14 cellular contexts compared by ENCODE assay signal in the genomic region with DNA sequence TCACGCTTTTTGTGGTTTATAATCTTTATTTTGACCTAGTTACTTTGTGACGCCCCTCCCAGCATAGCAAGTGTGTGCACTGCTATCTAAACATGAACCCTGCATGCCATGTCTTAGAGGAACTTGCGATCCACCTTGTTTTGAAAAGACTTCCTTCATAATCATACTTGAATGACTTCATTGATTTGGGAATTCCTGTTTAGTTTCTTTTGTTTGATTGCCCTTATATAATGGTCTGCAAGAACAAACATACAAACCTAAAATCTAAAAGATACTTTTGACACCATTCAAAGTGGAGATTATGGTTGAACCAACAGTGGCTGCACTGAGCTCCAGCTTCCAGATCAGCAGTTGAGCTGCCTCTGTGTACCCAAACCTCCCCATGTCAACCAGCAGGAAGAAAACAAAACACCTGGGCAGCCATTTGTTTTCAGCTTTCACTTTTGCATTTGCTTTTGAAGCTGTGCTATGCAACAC.
DNase-seq lines count a peak whose midpoint lies in the region; ATAC-seq and TF ChIP-seq lines count a peak whose summit lies in the region.
"Had no signal": no experiment of that assay in that cellular context is flagged by ENCODE, and none has a peak within 500 bp of the region (broad histone marks: within the 10 kb centered on the region; RNA-seq: fewer than 3 reads in every experiment).

No MANE protein-coding gene starts in this region.

- H3K4me1 ChIP-seq in DND-41 (ENCODE audit: insufficient read depth, low read length) (peaks cover 55% of the 10 kb centered on the region), adrenal gland (replicated peaks in 1 of 2) (no peaks in the 10 kb centered on the region)
- H3K4me1 ChIP-seq: Caco-2 had no signal

- peak overlapping the region; percentile 64 to 93 (median 90) for H3K27ac Mint-ChIP-seq in IgD-negative memory B cell
- peak overlapping the region; percentile 98 for H3K27ac Mint-ChIP-seq in activated naive CD8-positive, alpha-beta T cell treated with anti-CD3 and anti-CD28 coated beads, Interleukin-2, amount 10 ng/mL, durations not matched to agents 7 days and 5 days
- peak overlapping the region in 9 of 10 donors; percentile 96 to 100 (median 98) for H3K27ac Mint-ChIP-seq in naive thymus-derived CD8-positive, alpha-beta T cell

- peak; percentile 52 for ATAC-seq in DND-41 (ENCODE audit: insufficient read depth, low read depth)
- peak; percentile 23 for ATAC-seq in activated naive CD8-positive, alpha-beta T cell treated with anti-CD3 and anti-CD28 coated beads, Interleukin-2, amount 10 ng/mL, durations not matched to agents 7 days and 5 days (ENCODE audit: low read depth)
- ATAC-seq in naive thymus-derived CD8-positive, alpha-beta T cell, result peak; percentile 52 to 68

- no peaks in the 10 kb centered on the region for H3K79me2 ChIP-seq in DND-41 (ENCODE audit: insufficient read depth, low read length)

- no peak overlapping the region for H3K4me3 ChIP-seq in DND-41 (ENCODE audit: low read depth in 1 of 2, low read length in 2 of 2)
- H3K4me3 ChIP-seq in adrenal gland, result no peak overlapping the region

- H3K9me3 ChIP-seq in DND-41 (ENCODE audit: insufficient read depth, low read length, severe bottlenecking) (no peaks in the 10 kb centered on the region), adrenal gland (replicated peaks in 1 of 3) (no peaks in the 10 kb centered on the region)
- H3K9me3 ChIP-seq: Caco-2 had no signal

- no peak for TF ChIP-seq POLR2A in adrenal gland (IDR thresholded peaks at IDR 0.05)

- peak overlapping the region; percentile 48 for H2AFZ ChIP-seq in DND-41 (ENCODE audit: low read depth, low read length)

- H3K4me1 Mint-ChIP-seq in IgD-negative memory B cell, result peaks cover 63 to 83% (median 63%) of the 10 kb centered on the region in 3 donors
- peaks cover 93% of the 10 kb centered on the region for H3K4me1 Mint-ChIP-seq in activated naive CD8-positive, alpha-beta T cell treated with anti-CD3 and anti-CD28 coated beads, Interleukin-2, amount 10 ng/mL, durations not matched to agents 7 days and 5 days
- peaks cover 50 to 100% (median 100%) of the 10 kb centered on the region in 4 donors for H3K4me1 Mint-ChIP-seq in naive thymus-derived CD8-positive, alpha-beta T cell

- 0 out of 2 replicates have a peak overlapping the region, but pooled peaks have one; percentile 1 for H3K9ac ChIP-seq in DND-41 (ENCODE audit: low read depth, low read length)

- no peaks in the 10 kb centered on the region for H4K20me1 ChIP-seq in DND-41 (ENCODE audit: insufficient read depth, low read length)

- WGBS in adrenal gland, 4 donors, result 72 to 85% (median 77%) methylated on average over 3 of the region's 3 CpGs

- DNase-seq in DND-41 (peak; percentile 45), NCI-H82 treated with DMSO at 0.1 percent for 48 hours (lab: John Stamatoyannopoulos, UW; ENCODE audit: unreplicated experiment) (no peak), EL (no peak), adrenal gland (no peak)
- DNase-seq in activated naive CD8-positive, alpha-beta T cell treated with anti-CD3 and anti-CD28 coated beads, Interleukin-2, amount 10 ng/mL, durations not matched to agents 7 days and 5 days, result no peak
- peak in 7 of 10 donors; percentile 39 to 83 (median 73) for DNase-seq in naive thymus-derived CD8-positive, alpha-beta T cell
- DNase-seq: anterior cingulate cortex, Caco-2, GOT3, NCI-H1105 treated with DMSO at 0.1 percent for 48 hours, NCI-H510A treated with DMSO at 0.1 percent for 48 hours, posterior cingulate gyrus, SHP77 treated with DMSO at 0.1 percent for 48 hours had no signal

- peak overlapping the region; percentile 43 for H3K4me2 ChIP-seq in DND-41 (ENCODE audit: insufficient read depth, low read length)

- intact Hi-C loops in adrenal gland (cut with DNase I), result no loop called here

- POLR2A ChIA-PET in activated naive CD8-positive, alpha-beta T cell treated with anti-CD3 and anti-CD28 coated beads, Interleukin-2, amount 10 ng/mL, durations not matched to agents 7 days and 5 days (lab: Charles Lee), result interaction anchor here (0.6 to 13.8 kb wide), 8 partner anchors 9 to 334 kb away, joined by 3 to 996 read pairs (median 3); no protein-coding TSS in a partner anchor
- POLR2A ChIA-PET in naive thymus-derived CD8-positive, alpha-beta T cell (lab: Charles Lee), result interaction anchor here (0.6 to 24.2 kb wide), 9 partner anchors 9 to 62 kb away, joined by 3 to 970 read pairs (median 5); no protein-coding TSS in a partner anchor

- H3K27ac ChIP-seq in DND-41 (ENCODE audit: low read length), result peak overlapping the region; percentile 46
- H3K27ac ChIP-seq in adrenal gland, result no peak overlapping the region

- TF ChIP-seq CTCF in DND-41 (IDR thresholded peaks at IDR 0.05; ENCODE audit: borderline replicate concordance, extremely low read depth, low read length, poor library complexity, severe bottlenecking) (no peak), adrenal gland (IDR thresholded peaks at IDR 0.05) (no peak)

- no peaks in the 10 kb centered on the region for H3K36me3 Mint-ChIP-seq in IgD-negative memory B cell
- no peaks in the 10 kb centered on the region for H3K36me3 Mint-ChIP-seq in activated naive CD8-positive, alpha-beta T cell treated with anti-CD3 and anti-CD28 coated beads, Interleukin-2, amount 10 ng/mL, durations not matched to agents 7 days and 5 days
- no peaks in the 10 kb centered on the region for H3K36me3 Mint-ChIP-seq in naive thymus-derived CD8-positive, alpha-beta T cell

- H3K27me3 Mint-ChIP-seq in IgD-negative memory B cell, result peaks cover 5% of the 10 kb centered on the region
- no peaks in the 10 kb centered on the region for H3K27me3 Mint-ChIP-seq in activated naive CD8-positive, alpha-beta T cell treated with anti-CD3 and anti-CD28 coated beads, Interleukin-2, amount 10 ng/mL, durations not matched to agents 7 days and 5 days
- no peaks in the 10 kb centered on the region for H3K27me3 Mint-ChIP-seq in naive thymus-derived CD8-positive, alpha-beta T cell

- H3K9me3 Mint-ChIP-seq in IgD-negative memory B cell, result no peaks in the 10 kb centered on the region
- no peaks in the 10 kb centered on the region for H3K9me3 Mint-ChIP-seq in activated naive CD8-positive, alpha-beta T cell treated with anti-CD3 and anti-CD28 coated beads, Interleukin-2, amount 10 ng/mL, durations not matched to agents 7 days and 5 days
- no peaks in the 10 kb centered on the region for H3K9me3 Mint-ChIP-seq in naive thymus-derived CD8-positive, alpha-beta T cell

- H3K36me3 ChIP-seq in DND-41 (ENCODE audit: insufficient read depth, low read length), result no peaks in the 10 kb centered on the region
- H3K36me3 ChIP-seq in adrenal gland (replicated peaks in 1 of 2), result no peaks in the 10 kb centered on the region

- no peaks in the 10 kb centered on the region for H3K27me3 ChIP-seq in DND-41 (ENCODE audit: insufficient read depth, low read length, poor library complexity)
- no peaks in the 10 kb centered on the region for H3K27me3 ChIP-seq in adrenal gland

- peak overlapping the region; percentile 30 to 90 (median 47) for H3K4me3 Mint-ChIP-seq in IgD-negative memory B cell
- peak overlapping the region; percentile 91 for H3K4me3 Mint-ChIP-seq in activated naive CD8-positive, alpha-beta T cell treated with anti-CD3 and anti-CD28 coated beads, Interleukin-2, amount 10 ng/mL, durations not matched to agents 7 days and 5 days
- H3K4me3 Mint-ChIP-seq in naive thymus-derived CD8-positive, alpha-beta T cell, result peak overlapping the region; percentile 64 to 88 (median 83)

Comparison
In these comparisons a context has a peak if more than half of its experiments do, and no peak if none do; other contexts are left out.
1. DNase-seq: peak in DND-41 (single experiment) and naive thymus-derived CD8-positive, alpha-beta T cell (7 of 10); none in activated naive CD8-positive, alpha-beta T cell treated with anti-CD3 and anti-CD28 coated beads, Interleukin-2, amount 10 ng/mL, durations not matched to agents 7 days and 5 days (single experiment), NCI-H82 treated with DMSO at 0.1 percent for 48 hours (single experiment), EL (single experiment) and adrenal gland (0 of 7).
2. Peak in every context shown above with its lines, with median percentiles within 50 percentile points of each other: ATAC-seq, H3K27ac Mint-ChIP-seq and H3K4me3 Mint-ChIP-seq.